ENCODE assay signal across 15 cellular contexts in the genomic region with DNA sequence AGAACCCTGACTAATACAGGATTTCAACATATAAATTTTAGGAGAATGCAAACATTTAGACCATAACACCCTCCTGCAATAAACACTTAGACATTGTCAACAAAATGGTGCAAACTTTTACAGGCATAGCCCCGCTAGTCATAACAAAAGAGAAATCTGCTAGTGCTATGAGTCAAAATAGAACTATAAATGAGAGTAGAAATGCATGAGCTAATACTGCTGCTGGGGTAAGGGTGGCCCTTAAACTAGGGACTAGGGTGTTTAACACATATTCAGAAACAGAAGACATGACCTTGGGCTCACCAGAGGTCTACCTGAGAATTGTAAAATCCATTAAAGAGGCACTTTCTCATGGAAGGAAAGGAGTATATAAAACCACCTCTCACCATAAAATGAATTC.
DNase-seq lines count a peak whose midpoint lies in the region; ATAC-seq, FAIRE-seq and TF ChIP-seq lines count a peak whose summit lies in the region.
"Had no signal": no experiment of that assay in that cellular context is flagged by ENCODE, and none has a peak within 500 bp of the region (broad histone marks: within the 10 kb centered on the region; RNA-seq: fewer than 3 reads in every experiment).

No MANE protein-coding gene starts in this region.

- no peak overlapping the region for H3K27ac ChIP-seq in thyroid gland
- H3K27ac ChIP-seq: dorsolateral prefrontal cortex, parathyroid adenoma had no signal

- WGBS in thyroid gland, 2 donors, result 85 to 96% methylated on average over 1 of the region's 1 CpG

- CTCF ChIA-PET in Calu3 (lab: Charles Lee), result no interaction called here

- TF ChIP-seq CTCF in thyroid gland (IDR thresholded peaks at IDR 0.05) (no peak), Calu3 (IDR thresholded peaks at IDR 0.05; ENCODE audit: unreplicated experiment) (no peak)

- no peaks in the 10 kb centered on the region for H3K27me3 ChIP-seq in thyroid gland
- H3K27me3 ChIP-seq: dorsolateral prefrontal cortex had no signal

- no peak overlapping the region for H3K4me3 Mint-ChIP-seq in Calu3 (ENCODE audit: low read depth, unreplicated experiment)

- H3K4me3 ChIP-seq in thyroid gland (replicated peaks in 1 of 3), result no peak overlapping the region
- H3K4me3 ChIP-seq: dorsolateral prefrontal cortex had no signal

- H3K4me1 ChIP-seq in thyroid gland, result no peaks in the 10 kb centered on the region
- H3K4me1 ChIP-seq: parathyroid adenoma had no signal

- no peaks in the 10 kb centered on the region for H3K27me3 Mint-ChIP-seq in Calu3 (ENCODE audit: unreplicated experiment)

- no peaks in the 10 kb centered on the region for H3K9me3 ChIP-seq in thyroid gland

- H3K27ac Mint-ChIP-seq in Calu3 (ENCODE audit: unreplicated experiment), result no peak overlapping the region

- ATAC-seq in GM19328 (IDR thresholded peaks at IDR 0.05; ENCODE audit: unreplicated experiment) (peak; percentile 70), HG02610 (IDR thresholded peaks at IDR 0.05; ENCODE audit: unreplicated experiment) (peak; percentile 89), HG03342 (IDR thresholded peaks at IDR 0.05; ENCODE audit: unreplicated experiment) (peak; percentile 91)

- H3K36me3 Mint-ChIP-seq in Calu3 (ENCODE audit: insufficient read depth, unreplicated experiment), result no peaks in the 10 kb centered on the region

- H3K4me1 Mint-ChIP-seq in Calu3 (ENCODE audit: low read depth, unreplicated experiment), result no peaks in the 10 kb centered on the region

- BruUV-seq in Calu3 (replicated peaks; lab: Mats Ljungman, UMichigan), result no TSS peak

- intact Hi-C loops in thyroid gland (cut with DNase I) (no loop called here), Calu3 (cut with micrococcal nuclease; ENCODE audit: unreplicated experiment) (no loop called here)

- FAIRE-seq in GM12892 (lab: Jason Lieb, UNC), result no peak

- TF ChIP-seq POLR2A in GM12892 (IDR thresholded peaks at IDR 0.05; ENCODE audit: low read depth, low read length) (no peak), thyroid gland (IDR thresholded peaks at IDR 0.05) (no peak)

- H3K9me3 Mint-ChIP-seq in Calu3 (ENCODE audit: low read depth, unreplicated experiment), result peaks cover 6% of the 10 kb centered on the region

- DNase-seq in GM12892 (ENCODE audit: insufficient read length) (peak; percentile 9), NCI-H82 (lab: John Stamatoyannopoulos, UW) (no peak), thyroid gland (no peak), NCI-H1105 treated with DMSO at 0.1 percent for 48 hours (lab: John Stamatoyannopoulos, UW) (no peak), Calu3 (no peak)
- DNase-seq: amygdala, dorsolateral prefrontal cortex, foreskin fibroblast, KG1, NCI-H187, SHP77 treated with DMSO at 0.1 percent for 48 hours had no signal

- no peaks in the 10 kb centered on the region for H3K36me3 ChIP-seq in thyroid gland
